In genomic region chr19:41425174-41426115, GRCh38 we compare ENCODE assay signal across 18 cellular contexts. TPM values are rescaled to one million over a fixed set of nuclear protein-coding genes. Genes with fewer than 3 reads are reported as not detected.
DNase-seq lines count a peak whose midpoint lies in the region; ATAC-seq and TF ChIP-seq lines count a peak whose summit lies in the region.
"Had no signal": no experiment of that assay in that cellular context is flagged by ENCODE, and none has a peak within 500 bp of the region (broad histone marks: within the 10 kb centered on the region; RNA-seq: fewer than 3 reads in every experiment).

No MANE protein-coding gene starts in this region.

- ATAC-seq in stimulated activated naive CD8-positive, alpha-beta T cell treated with anti-CD3 and anti-CD28 coated beads, Interleukin-15, amount 100 ng/mL, for 72 hours = no peak
- no peak for ATAC-seq in activated T-helper 17 cell treated with anti-CD3 and anti-CD28 coated beads, Interleukin-2, amount 50 U/mL, for 72 hours (replicated peaks)

- peak overlapping the region; percentile 15 for H3K9ac ChIP-seq in endocrine pancreas (ENCODE audit: control insufficient read depth, insufficient read depth, low read length)
- H3K9ac ChIP-seq: BLaER1 had no signal

- intact Hi-C loops in CD14-positive monocyte (cut with micrococcal nuclease) (loop anchor here in 1 of 2 donors (10.0 kb wide), 1 partner anchor 51 kb away; the partner anchor contains the start of gene TMEM91), Caco-2 (cut with micrococcal nuclease; ENCODE audit: unreplicated experiment) (no loop called here)

- H3K27me3 Mint-ChIP-seq in CD14-positive monocyte (ENCODE audit: low read depth in 3 of 3) (peaks cover 0 to 3% (median 0%) of the 10 kb centered on the region in 3 donors), Caco-2 (ENCODE audit: insufficient read depth, unreplicated experiment) (no peaks in the 10 kb centered on the region), nephron (ENCODE audit: low read depth) (no peaks in the 10 kb centered on the region)
- no peaks in the 10 kb centered on the region for H3K27me3 Mint-ChIP-seq in stimulated activated naive CD8-positive, alpha-beta T cell treated with anti-CD3 and anti-CD28 coated beads, Interleukin-15, amount 100 ng/mL, for 72 hours
- H3K27me3 Mint-ChIP-seq in activated T-helper 17 cell treated with anti-CD3 and anti-CD28 coated beads, Interleukin-2, amount 50 U/mL, for 72 hours = no peaks in the 10 kb centered on the region

- no TSS peak for BruUV-seq in Caco-2 (replicated peaks; lab: Mats Ljungman, UMichigan)

- H3K4me3 Mint-ChIP-seq in CD14-positive monocyte (peak overlapping the region; percentile 59 to 98), Caco-2 (ENCODE audit: unreplicated experiment) (peak overlapping the region; percentile 13), nephron (peak overlapping the region; percentile 58 to 82 (median 74))
- no peak overlapping the region for H3K4me3 Mint-ChIP-seq in stimulated activated naive CD8-positive, alpha-beta T cell treated with anti-CD3 and anti-CD28 coated beads, Interleukin-15, amount 100 ng/mL, for 72 hours
- H3K4me3 Mint-ChIP-seq in activated T-helper 17 cell treated with anti-CD3 and anti-CD28 coated beads, Interleukin-2, amount 50 U/mL, for 72 hours = no peak overlapping the region

- no peak overlapping the region for H3K4me3 ChIP-seq in Caco-2 (ENCODE audit: low read depth, low read length)
- no peak overlapping the region for H3K4me3 ChIP-seq in endocrine pancreas (ENCODE audit: control insufficient read depth, insufficient read depth, low read length)
- H3K4me3 ChIP-seq: BLaER1, testis had no signal

- H3K36me3 Mint-ChIP-seq in CD14-positive monocyte (peaks cover 38 to 55% of the 10 kb centered on the region in 2 donors), Caco-2 (ENCODE audit: insufficient read depth, unreplicated experiment) (peaks cover 19% of the 10 kb centered on the region), nephron (ENCODE audit: low read depth) (peaks cover 22% of the 10 kb centered on the region)
- peaks cover 50% of the 10 kb centered on the region for H3K36me3 Mint-ChIP-seq in activated T-helper 17 cell treated with anti-CD3 and anti-CD28 coated beads, Interleukin-2, amount 50 U/mL, for 72 hours (ENCODE audit: low read depth)

- H3K9me3 ChIP-seq in Caco-2 = no peaks in the 10 kb centered on the region
- H3K9me3 ChIP-seq in endocrine pancreas (ENCODE audit: control insufficient read depth, low read length) = no peaks in the 10 kb centered on the region
- H3K9me3 ChIP-seq: BLaER1, testis had no signal

- H3K36me3 ChIP-seq in Caco-2 (ENCODE audit: control insufficient read depth, insufficient read depth, low read length) (peaks cover 1% of the 10 kb centered on the region), endocrine pancreas (ENCODE audit: control insufficient read depth, insufficient read depth, low read length) (peaks cover 3% of the 10 kb centered on the region)

- DNase-seq in CD14-positive monocyte (ENCODE audit: low spot score) (no peak), Caco-2 (no peak), AML-193 (lab: John Stamatoyannopoulos, UW) (no peak)
- DNase-seq in stimulated activated naive CD8-positive, alpha-beta T cell treated with anti-CD3 and anti-CD28 coated beads, Interleukin-15, amount 100 ng/mL, for 72 hours = no peak
- no peak for DNase-seq in stimulated activated CD4-positive, alpha-beta T cell treated with anti-CD3 and anti-CD28 coated beads, Interleukin-12 subunit alpha, Interleukin-12 subunit beta, amount 100 ng/mL, for 4 hours
- DNase-seq: activated T-cell treated with anti-CD3 and anti-CD28 coated beads, Interleukin-2, amount 50 U/mL, for 48 hours; anterior cingulate cortex; Kasumi-1; mammary epithelial cell; NCI-H146; NCI-H446; OCI-M1; testis had no signal

- CTCF ChIA-PET in Caco-2 (lab: Charles Lee) = no interaction called here

- peaks cover 72% of the 10 kb centered on the region for H3K4me1 Mint-ChIP-seq in CD14-positive monocyte
- H3K4me1 Mint-ChIP-seq in Caco-2 (ENCODE audit: low read depth, unreplicated experiment) = peaks cover 19% of the 10 kb centered on the region
- H3K4me1 Mint-ChIP-seq in nephron = peaks cover 23% of the 10 kb centered on the region
- H3K4me1 Mint-ChIP-seq in stimulated activated naive CD8-positive, alpha-beta T cell treated with anti-CD3 and anti-CD28 coated beads, Interleukin-15, amount 100 ng/mL, for 72 hours = peaks cover 32% of the 10 kb centered on the region
- H3K4me1 Mint-ChIP-seq in activated T-helper 17 cell treated with anti-CD3 and anti-CD28 coated beads, Interleukin-2, amount 50 U/mL, for 72 hours = peaks cover 6% of the 10 kb centered on the region

- TF ChIP-seq CTCF in CD14-positive monocyte (IDR thresholded peaks at IDR 0.05) (no peak), Caco-2 (IDR thresholded peaks at IDR 0.05; ENCODE audit: insufficient read depth in 1 of 2, low read depth in 1 of 2, low read length in 1 of 2, severe bottlenecking in 1 of 2, unreplicated experiment in 1 of 2) (no peak), nephron (IDR thresholded peaks at IDR 0.05; ENCODE audit: unreplicated experiment in 3 of 3) (no peak)

- H3K27ac Mint-ChIP-seq in CD14-positive monocyte (peak overlapping the region; percentile 19 to 82 (median 72)), Caco-2 (ENCODE audit: unreplicated experiment) (no peak overlapping the region), nephron (peak overlapping the region in 2 of 3 experiments; percentile 19 to 49)
- H3K27ac Mint-ChIP-seq in stimulated activated naive CD8-positive, alpha-beta T cell treated with anti-CD3 and anti-CD28 coated beads, Interleukin-15, amount 100 ng/mL, for 72 hours = no peak overlapping the region
- no peak overlapping the region for H3K27ac Mint-ChIP-seq in activated T-helper 17 cell treated with anti-CD3 and anti-CD28 coated beads, Interleukin-2, amount 50 U/mL, for 72 hours

- POLR2A ChIA-PET in Caco-2 (lab: Charles Lee) = no interaction called here

- H3K4me1 ChIP-seq in Caco-2 = peaks cover 13% of the 10 kb centered on the region; the same call in 1 of the 2 replicates
- no peaks in the 10 kb centered on the region for H3K4me1 ChIP-seq in endocrine pancreas (ENCODE audit: control insufficient read depth, insufficient read depth, low read length)

- peaks cover 0 to 3% (median 0%) of the 10 kb centered on the region in 7 donors for H3K9me3 Mint-ChIP-seq in CD14-positive monocyte
- H3K9me3 Mint-ChIP-seq in Caco-2 (ENCODE audit: unreplicated experiment) = no peaks in the 10 kb centered on the region
- H3K9me3 Mint-ChIP-seq in nephron = no peaks in the 10 kb centered on the region
- H3K9me3 Mint-ChIP-seq in stimulated activated naive CD8-positive, alpha-beta T cell treated with anti-CD3 and anti-CD28 coated beads, Interleukin-15, amount 100 ng/mL, for 72 hours = no peaks in the 10 kb centered on the region
- H3K9me3 Mint-ChIP-seq in activated T-helper 17 cell treated with anti-CD3 and anti-CD28 coated beads, Interleukin-2, amount 50 U/mL, for 72 hours = no peaks in the 10 kb centered on the region

- no peaks in the 10 kb centered on the region for H3K27me3 ChIP-seq in Caco-2 (replicated peaks; ENCODE audit: control insufficient read depth, insufficient read depth, low read length)
- H3K27me3 ChIP-seq in endocrine pancreas (ENCODE audit: control insufficient read depth, insufficient read depth, low read length) = no peaks in the 10 kb centered on the region
- H3K27me3 ChIP-seq: BLaER1, testis had no signal

RNA-seq across cellular contexts. Expression of gene B3GNT8, which starts 1.7 kb away (rescaled TPM):
- polyA plus RNA-seq in CD14-positive monocyte = 10 to 100 TPM; 17.4 to 18.9 TPM
- 3.1 and 3.7 TPM in 2 replicates for total RNA-seq in Caco-2 (2022)
- under 1 TPM; 0.45 to 0.71 TPM for total RNA-seq in activated T-helper 17 cell treated with anti-CD3 and anti-CD28 coated beads, Interleukin-2, amount 50 U/mL, for 72 hours

RNA-seq across cellular contexts. Expression of gene DMAC2, which starts 14.3 kb away (rescaled TPM):
- polyA plus RNA-seq in CD14-positive monocyte = 10 to 100 TPM; 43.8 to 48.0 TPM
- total RNA-seq in Caco-2 (2022) = 75.9 and 85.0 TPM in 2 replicates
- total RNA-seq in activated T-helper 17 cell treated with anti-CD3 and anti-CD28 coated beads, Interleukin-2, amount 50 U/mL, for 72 hours = 10 to 100 TPM; 34.0 to 66.2 TPM

RNA-seq across cellular contexts. Expression of gene ERICH4, which starts 17.5 kb away (rescaled TPM):
- not detected for polyA plus RNA-seq in CD14-positive monocyte
- not detected in 2 replicates for total RNA-seq in Caco-2 (2022)
- total RNA-seq in activated T-helper 17 cell treated with anti-CD3 and anti-CD28 coated beads, Interleukin-2, amount 50 U/mL, for 72 hours = not detected
- total RNA-seq: mammary epithelial cell, posterior vena cava had no signal
- polyA plus RNA-seq: mammary epithelial cell had no signal

RNA-seq across cellular contexts. Expression of gene BCKDHA, which starts 27.8 kb away (rescaled TPM):
- 10 to 100 TPM; 87.6 to 90.1 TPM for polyA plus RNA-seq in CD14-positive monocyte
- total RNA-seq in Caco-2 (2022) = 9.4 and 19.4 TPM in 2 replicates
- total RNA-seq in activated T-helper 17 cell treated with anti-CD3 and anti-CD28 coated beads, Interleukin-2, amount 50 U/mL, for 72 hours = 10 to 100 TPM; 19.4 to 48.1 TPM

RNA-seq across cellular contexts. Expression of gene EXOSC5, which starts 28.3 kb away (rescaled TPM):
- 10 to 100 TPM; 40.5 to 58.7 TPM for polyA plus RNA-seq in CD14-positive monocyte
- 36.6 and 37.3 TPM in 2 replicates for total RNA-seq in Caco-2 (2022)
- 10 to 100 TPM; 33.0 to 58.7 TPM for total RNA-seq in activated T-helper 17 cell treated with anti-CD3 and anti-CD28 coated beads, Interleukin-2, amount 50 U/mL, for 72 hours

Comparison
In these comparisons a context has a peak if more than half of its experiments do, and no peak if none do; other contexts are left out.
1. H3K27ac Mint-ChIP-seq: peak in CD14-positive monocyte (7 of 7) and nephron (2 of 3); none in Caco-2 (single experiment), stimulated activated naive CD8-positive, alpha-beta T cell treated with anti-CD3 and anti-CD28 coated beads, Interleukin-15, amount 100 ng/mL, for 72 hours (0 of 2) and activated T-helper 17 cell treated with anti-CD3 and anti-CD28 coated beads, Interleukin-2, amount 50 U/mL, for 72 hours (single experiment).
2. H3K4me3 Mint-ChIP-seq: peak in CD14-positive monocyte (2 of 2), Caco-2 (single experiment) and nephron (3 of 3); none in stimulated activated naive CD8-positive, alpha-beta T cell treated with anti-CD3 and anti-CD28 coated beads, Interleukin-15, amount 100 ng/mL, for 72 hours (0 of 2) and activated T-helper 17 cell treated with anti-CD3 and anti-CD28 coated beads, Interleukin-2, amount 50 U/mL, for 72 hours (single experiment).